ENCODE assay signal across 1 cellular context in the genomic region with DNA sequence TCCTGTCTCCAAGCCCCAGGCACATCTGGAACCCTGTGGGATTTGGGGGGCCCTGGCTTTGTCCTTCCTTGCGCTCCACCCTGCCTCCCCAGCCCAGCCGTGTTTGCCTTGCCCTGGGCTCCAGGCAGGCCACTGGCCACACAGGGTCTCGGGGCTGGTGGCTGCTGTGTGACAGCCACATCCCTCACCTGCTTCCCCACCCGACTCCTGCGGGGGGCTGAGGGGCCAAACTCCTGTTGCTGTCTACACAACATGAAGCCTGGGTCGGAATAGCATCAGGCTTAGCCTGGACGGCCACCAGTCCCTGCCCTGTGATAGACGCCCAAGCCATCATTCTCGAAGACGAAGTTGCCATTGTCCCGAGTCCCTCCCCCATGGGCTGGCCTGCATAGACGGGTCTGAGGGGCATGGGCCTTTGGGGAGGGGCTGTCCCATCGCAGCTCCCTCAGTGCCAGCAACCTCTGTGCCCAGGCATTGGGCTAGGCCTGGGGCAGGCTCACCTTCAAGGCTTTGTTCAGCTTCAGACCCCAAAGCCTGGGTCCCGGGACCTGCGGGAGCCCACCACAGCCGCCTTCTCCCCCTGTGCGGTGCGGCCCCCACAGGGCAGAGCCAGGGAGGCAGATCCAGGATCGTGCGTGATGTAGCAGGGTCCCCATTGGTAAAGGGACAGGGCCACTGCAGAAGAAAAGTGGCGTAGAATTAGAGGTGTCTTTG.
TF ChIP-seq lines count a peak whose summit lies in the region.

No MANE protein-coding gene starts in this region.

TF ChIP-seq in WTC11, 78 proteins besides CTCF, POLR2A, EP300 and RAD21 (continued from another document):
- TF ChIP-seq, protein P1, sequence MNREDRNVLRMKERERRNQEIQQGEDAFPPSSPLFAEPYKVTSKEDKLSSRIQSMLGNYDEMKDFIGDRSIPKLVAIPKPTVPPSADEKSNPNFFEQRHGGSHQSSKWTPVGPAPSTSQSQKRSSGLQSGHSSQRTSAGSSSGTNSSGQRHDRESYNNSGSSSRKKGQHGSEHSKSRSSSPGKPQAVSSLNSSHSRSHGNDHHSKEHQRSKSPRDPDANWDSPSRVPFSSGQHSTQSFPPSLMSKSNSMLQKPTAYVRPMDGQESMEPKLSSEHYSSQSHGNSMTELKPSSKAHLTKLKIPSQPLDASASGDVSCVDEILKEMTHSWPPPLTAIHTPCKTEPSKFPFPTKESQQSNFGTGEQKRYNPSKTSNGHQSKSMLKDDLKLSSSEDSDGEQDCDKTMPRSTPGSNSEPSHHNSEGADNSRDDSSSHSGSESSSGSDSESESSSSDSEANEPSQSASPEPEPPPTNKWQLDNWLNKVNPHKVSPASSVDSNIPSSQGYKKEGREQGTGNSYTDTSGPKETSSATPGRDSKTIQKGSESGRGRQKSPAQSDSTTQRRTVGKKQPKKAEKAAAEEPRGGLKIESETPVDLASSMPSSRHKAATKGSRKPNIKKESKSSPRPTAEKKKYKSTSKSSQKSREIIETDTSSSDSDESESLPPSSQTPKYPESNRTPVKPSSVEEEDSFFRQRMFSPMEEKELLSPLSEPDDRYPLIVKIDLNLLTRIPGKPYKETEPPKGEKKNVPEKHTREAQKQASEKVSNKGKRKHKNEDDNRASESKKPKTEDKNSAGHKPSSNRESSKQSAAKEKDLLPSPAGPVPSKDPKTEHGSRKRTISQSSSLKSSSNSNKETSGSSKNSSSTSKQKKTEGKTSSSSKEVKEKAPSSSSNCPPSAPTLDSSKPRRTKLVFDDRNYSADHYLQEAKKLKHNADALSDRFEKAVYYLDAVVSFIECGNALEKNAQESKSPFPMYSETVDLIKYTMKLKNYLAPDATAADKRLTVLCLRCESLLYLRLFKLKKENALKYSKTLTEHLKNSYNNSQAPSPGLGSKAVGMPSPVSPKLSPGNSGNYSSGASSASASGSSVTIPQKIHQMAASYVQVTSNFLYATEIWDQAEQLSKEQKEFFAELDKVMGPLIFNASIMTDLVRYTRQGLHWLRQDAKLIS (CRISPR knock-in tag; IDR thresholded peaks at IDR 0.05; ENCODE audit: borderline replicate concordance), result no peak
- no peak for TF ChIP-seq KAT7 (CRISPR knock-in tag; IDR thresholded peaks at IDR 0.05; ENCODE audit: borderline replicate concordance)
- TF ChIP-seq, protein P2, sequence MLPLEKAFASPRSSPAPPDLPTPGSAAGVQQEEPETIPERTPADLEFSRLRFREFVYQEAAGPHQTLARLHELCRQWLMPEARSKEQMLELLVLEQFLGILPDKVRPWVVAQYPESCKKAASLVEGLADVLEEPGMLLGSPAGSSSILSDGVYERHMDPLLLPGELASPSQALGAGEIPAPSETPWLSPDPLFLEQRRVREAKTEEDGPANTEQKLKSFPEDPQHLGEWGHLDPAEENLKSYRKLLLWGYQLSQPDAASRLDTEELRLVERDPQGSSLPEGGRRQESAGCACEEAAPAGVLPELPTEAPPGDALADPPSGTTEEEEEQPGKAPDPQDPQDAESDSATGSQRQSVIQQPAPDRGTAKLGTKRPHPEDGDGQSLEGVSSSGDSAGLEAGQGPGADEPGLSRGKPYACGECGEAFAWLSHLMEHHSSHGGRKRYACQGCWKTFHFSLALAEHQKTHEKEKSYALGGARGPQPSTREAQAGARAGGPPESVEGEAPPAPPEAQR (CRISPR knock-in tag; IDR thresholded peaks at IDR 0.05), result no peak
